8 cellular contexts compared by ENCODE assay signal in genomic region chr19:58305065-58305931, GRCh38. TPM values are rescaled to one million over a fixed set of nuclear protein-coding genes. Genes with fewer than 3 reads are reported as not detected.
DNase-seq lines count a peak whose midpoint lies in the region; ATAC-seq and TF ChIP-seq lines count a peak whose summit lies in the region.

A gene with protein sequence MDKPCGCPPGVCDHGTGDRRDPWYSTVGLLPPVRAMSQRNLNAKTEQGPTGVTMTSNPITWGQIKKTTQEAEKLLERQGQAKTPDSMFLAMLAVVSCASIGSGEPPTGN (plus strand): TSS chr19:58305377. CDS start chr19:58312169, 6,792 bp downstream.

- CTCF ChIA-PET in CD8-positive, alpha-beta T cell (lab: Charles Lee), result no interaction called here

- H3K4me1 ChIP-seq in CD8-positive, alpha-beta T cell (ENCODE audit: insufficient read depth, low read length), result peaks cover 27% of the 10 kb centered on the region

- TF ChIP-seq CTCF in CD8-positive, alpha-beta T cell (IDR thresholded peaks at IDR 0.05), result no peak

- H3K36me3 ChIP-seq in CD8-positive, alpha-beta T cell (ENCODE audit: insufficient read depth, low read length), result peaks cover 29% of the 10 kb centered on the region

- intact Hi-C loops in CD8-positive, alpha-beta T cell (cut with DNase I, micrococcal nuclease), result loop anchor here (1.0 to 10.0 kb wide), 21 partner anchors 21 to 1065 kb away; partner anchors contain the start of genes RPS5 (in 2 of the 2), ZNF274 (in 2 of the 2), ZNF497 (in 2 of the 2) and ZNF584 (in 2 of the 2)

- H3K27ac ChIP-seq in CD8-positive, alpha-beta T cell (ENCODE audit: low read depth, low read length), result peak within 1 kb of the TSS; percentile 93

- no peaks in the 10 kb centered on the region for H3K9me3 ChIP-seq in CD8-positive, alpha-beta T cell (ENCODE audit: low read length)

- no peaks in the 10 kb centered on the region for H3K27me3 ChIP-seq in CD8-positive, alpha-beta T cell (ENCODE audit: insufficient read depth, low read length)

- no peaks in the 10 kb centered on the region for H3K27me3 Mint-ChIP-seq in CD8-positive, alpha-beta T cell (ENCODE audit: low read depth)

- POLR2A ChIA-PET in CD8-positive, alpha-beta T cell (lab: Charles Lee), result interaction anchor here (0.5 to 2.1 kb wide), 12 partner anchors 9 to 135 kb away, joined by 3 to 14 read pairs (median 4); partner anchors contain the start of genes ZNF132, ZNF274, ZNF497 and ZSCAN22

- peaks cover 53% of the 10 kb centered on the region for H3K4me1 Mint-ChIP-seq in CD8-positive, alpha-beta T cell (ENCODE audit: low read depth)

- H3K4me3 ChIP-seq in CD8-positive, alpha-beta T cell (ENCODE audit: low read depth, low read length), result peak within 1 kb of the TSS; percentile 82

- peak within 1 kb of the TSS; percentile 98 for H3K4me3 Mint-ChIP-seq in CD8-positive, alpha-beta T cell

- peak within 1 kb of the TSS; percentile 99 for H3K27ac Mint-ChIP-seq in CD8-positive, alpha-beta T cell

- peaks cover 3% of the 10 kb centered on the region for H3K9me3 Mint-ChIP-seq in CD8-positive, alpha-beta T cell

- peak; percentile 89 to 97 (median 90) for DNase-seq in CD8-positive, alpha-beta T cell
- DNase-seq in HS-27A (ENCODE audit: low read depth), result peak; percentile 90
- DNase-seq in NK-92 (lab: John Stamatoyannopoulos, UW; ENCODE audit: unreplicated experiment), result peak; percentile 68
- DNase-seq in activated CD8-positive, alpha-beta memory T cell treated with anti-CD3 and anti-CD28 coated beads for 1 hour (ENCODE audit: extremely low read depth in 1 of 2, low read depth in 1 of 2), result peak; percentile 84 to 88
- DNase-seq in effector CD8-positive, alpha-beta T cell (lab: John Stamatoyannopoulos, UW), result peak; percentile 87
- peak; percentile 98 for DNase-seq in medulla oblongata (ENCODE audit: extremely low spot score)
- DNase-seq in stimulated activated CD8-positive, alpha-beta memory T cell treated with anti-CD3 and anti-CD28 coated beads, Interleukin-12 subunit alpha, Interleukin-12 subunit beta, amount 100 ng/mL, for 1 hour (ENCODE audit: low read depth), result peak; percentile 89

- ATAC-seq in CD8-positive, alpha-beta T cell, result peak; percentile 96
- ATAC-seq in GM19467 (IDR thresholded peaks at IDR 0.05; ENCODE audit: unreplicated experiment), result peak; percentile 96

- peaks cover 66% of the 10 kb centered on the region for H3K36me3 Mint-ChIP-seq in CD8-positive, alpha-beta T cell

RNA-seq across cellular contexts. Expression of the gene that starts here (rescaled TPM):
- total RNA-seq in CD8-positive, alpha-beta T cell, result 100 to 1,000 TPM; 174 to 182 TPM

Comparison
In these comparisons a context has a peak if more than half of its experiments do, and no peak if none do; other contexts are left out.
1. Peak in every context shown above with its lines: DNase-seq, ATAC-seq, H3K4me3 ChIP-seq and H3K27ac ChIP-seq.